Comparison of ENCODE assay signal across 8 cellular contexts in genomic region chr2:241636983-241637232, GRCh38. TPM values are rescaled to one million over a fixed set of nuclear protein-coding genes. Genes with fewer than 3 reads are reported as not detected.
DNase-seq lines count a peak whose midpoint lies in the region; ATAC-seq and TF ChIP-seq lines count a peak whose summit lies in the region.

A gene with protein sequence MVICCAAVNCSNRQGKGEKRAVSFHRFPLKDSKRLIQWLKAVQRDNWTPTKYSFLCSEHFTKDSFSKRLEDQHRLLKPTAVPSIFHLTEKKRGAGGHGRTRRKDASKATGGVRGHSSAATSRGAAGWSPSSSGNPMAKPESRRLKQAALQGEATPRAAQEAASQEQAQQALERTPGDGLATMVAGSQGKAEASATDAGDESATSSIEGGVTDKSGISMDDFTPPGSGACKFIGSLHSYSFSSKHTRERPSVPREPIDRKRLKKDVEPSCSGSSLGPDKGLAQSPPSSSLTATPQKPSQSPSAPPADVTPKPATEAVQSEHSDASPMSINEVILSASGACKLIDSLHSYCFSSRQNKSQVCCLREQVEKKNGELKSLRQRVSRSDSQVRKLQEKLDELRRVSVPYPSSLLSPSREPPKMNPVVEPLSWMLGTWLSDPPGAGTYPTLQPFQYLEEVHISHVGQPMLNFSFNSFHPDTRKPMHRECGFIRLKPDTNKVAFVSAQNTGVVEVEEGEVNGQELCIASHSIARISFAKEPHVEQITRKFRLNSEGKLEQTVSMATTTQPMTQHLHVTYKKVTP (minus strand): TSS chr2:241637158. CDS start chr2:241637017, 141 bp downstream.

- peak; percentile 83 to 90 for ATAC-seq in left cardiac atrium

- intact Hi-C loops in left cardiac atrium (cut with DNase I), result no loop called here

- H3K9me3 ChIP-seq in HEK293 (ENCODE audit: control insufficient read depth, insufficient read depth, low read depth, low read length), result no peaks in the 10 kb centered on the region

- no peaks in the 10 kb centered on the region for H3K4me1 ChIP-seq in HEK293 (ENCODE audit: control insufficient read depth, insufficient read depth, low read length)
- H3K4me1 ChIP-seq in rectal smooth muscle tissue (ENCODE audit: control insufficient read depth, insufficient read depth, low read length), result peaks cover 14% of the 10 kb centered on the region

- peaks cover 5 to 55% of the 10 kb centered on the region in 2 experiments; a peak in 2 of 3 replicates for H3K36me3 ChIP-seq in HEK293 (ENCODE audit: control insufficient read depth in 2 of 2, insufficient read depth in 1 of 2, low read length in 2 of 2)
- H3K36me3 ChIP-seq in rectal smooth muscle tissue (ENCODE audit: control insufficient read depth, insufficient read depth, low read length), result peaks cover 10% of the 10 kb centered on the region

- H3K9me3 Mint-ChIP-seq in activated naive CD8-positive, alpha-beta T cell treated with anti-CD3 and anti-CD28 coated beads for 36 hours, result no peaks in the 10 kb centered on the region

- H3K36me3 Mint-ChIP-seq in activated naive CD8-positive, alpha-beta T cell treated with anti-CD3 and anti-CD28 coated beads for 36 hours, result peaks cover 36% of the 10 kb centered on the region

- POLR2A ChIA-PET in HEK293 (lab: Yijun Ruan, JAX), result interaction anchor here (0.6 to 2.5 kb wide), 4 partner anchors 12 to 52 kb away, joined by 3 to 17 read pairs (median 3); partner anchors contain the start of gene DTYMK

- H3K27me3 ChIP-seq in rectal smooth muscle tissue (ENCODE audit: control insufficient read depth, insufficient read depth, low read length), result no peaks in the 10 kb centered on the region

- TF ChIP-seq CTCF in HEK293 (tag by site-specific recombination; IDR thresholded peaks at IDR 0.05) (no peak), NB4 (IDR thresholded peaks at IDR 0.05; ENCODE audit: low read depth, low read length) (no peak)

- peak within 1 kb of the TSS; percentile 97 for H3K4me3 ChIP-seq in HEK293 (ENCODE audit: low read depth, low read length)
- H3K4me3 ChIP-seq in NB4 (ENCODE audit: low read depth, low read length), result peak within 1 kb of the TSS; percentile 89
- peak within 1 kb of the TSS; percentile 95 for H3K4me3 ChIP-seq in rectal smooth muscle tissue (ENCODE audit: low read length)

- peak within 1 kb of the TSS; percentile 91 for H3K4me3 Mint-ChIP-seq in activated naive CD8-positive, alpha-beta T cell treated with anti-CD3 and anti-CD28 coated beads for 36 hours

- peak within 1 kb of the TSS; percentile 97 for H3K27ac ChIP-seq in HEK293 (ENCODE audit: extremely low read depth, low read depth, low read length)
- peak within 1 kb of the TSS; percentile 97 for H3K27ac ChIP-seq in rectal smooth muscle tissue (ENCODE audit: low read depth, low read length)

- TF ChIP-seq POLR2A in NB4 (IDR thresholded peaks at IDR 0.05; ENCODE audit: extremely low read depth, insufficient read length), result peak; percentile 22

- DNase-seq in NCI-H2107 (lab: John Stamatoyannopoulos, UW) (peak; percentile 74), NCI-H2107 treated with DMSO at 0.1 percent for 48 hours (lab: John Stamatoyannopoulos, UW; ENCODE audit: unreplicated experiment) (no peak), NB4 (ENCODE audit: low read depth) (no peak), left cardiac atrium (peak; percentile 75), inferior parietal cortex (ENCODE audit: extremely low spot score) (no peak)
- peak; percentile 74 for DNase-seq in activated naive CD8-positive, alpha-beta T cell treated with anti-CD3 and anti-CD28 coated beads for 36 hours

- CTCF ChIA-PET in HEK293 (lab: Yijun Ruan, JAX), result no interaction called here

- H3K27ac Mint-ChIP-seq in activated naive CD8-positive, alpha-beta T cell treated with anti-CD3 and anti-CD28 coated beads for 36 hours, result peak within 1 kb of the TSS; percentile 88

- peak within 1 kb of the TSS; percentile 85 for H3K9ac ChIP-seq in rectal smooth muscle tissue (ENCODE audit: low read length)

- peaks cover 44% of the 10 kb centered on the region for H3K4me1 Mint-ChIP-seq in activated naive CD8-positive, alpha-beta T cell treated with anti-CD3 and anti-CD28 coated beads for 36 hours

- H3K27me3 Mint-ChIP-seq in activated naive CD8-positive, alpha-beta T cell treated with anti-CD3 and anti-CD28 coated beads for 36 hours, result no peaks in the 10 kb centered on the region

TF ChIP-seq in HEK293, 187 proteins besides CTCF, POLR2A, EP300 and RAD21:
- TF ChIP-seq ZNF202 (tag by site-specific recombination; IDR thresholded peaks at IDR 0.05; ENCODE audit: borderline replicate concordance), result no peak
- no peak for TF ChIP-seq ZNF600 (tag by site-specific recombination; IDR thresholded peaks at IDR 0.05)
- TF ChIP-seq ZSCAN30 (tag by site-specific recombination; IDR thresholded peaks at IDR 0.05), result no peak

RNA-seq across cellular contexts. Expression of the gene that starts here (rescaled TPM):
- 10 to 100 TPM; 54.8 to 55.0 TPM for total RNA-seq in activated naive CD8-positive, alpha-beta T cell treated with anti-CD3 and anti-CD28 coated beads for 36 hours
- 10 to 100 TPM; 73.3 to 74.4 TPM for total RNA-seq in left cardiac atrium

Comparison
In these comparisons a context has a peak if more than half of its experiments do, and no peak if none do; other contexts are left out.
1. DNase-seq: peak in NCI-H2107 (single experiment), activated naive CD8-positive, alpha-beta T cell treated with anti-CD3 and anti-CD28 coated beads for 36 hours (single experiment) and left cardiac atrium (single experiment); none in NCI-H2107 treated with DMSO at 0.1 percent for 48 hours (single experiment), NB4 (single experiment) and inferior parietal cortex (single experiment).
2. Peak in every context shown above with its lines, with median percentiles within 50 percentile points of each other: H3K4me3 ChIP-seq.